Comparison of ENCODE assay signal across 1 cellular context in genomic region chr17:18040287-18040858, GRCh38.
TF ChIP-seq lines count a peak whose summit lies in the region.

No MANE protein-coding gene starts in this region.

TF ChIP-seq in IMR-90, 13 proteins besides CTCF, POLR2A, EP300 and RAD21:
- TF ChIP-seq CHD1 (IDR thresholded peaks at IDR 0.05; ENCODE audit: low read depth, low read length) (no peak), USF2 (IDR thresholded peaks at IDR 0.05; ENCODE audit: low read depth, low read length) (no peak), CEBPB (IDR thresholded peaks at IDR 0.05; ENCODE audit: low read depth, low read length) (no peak), FOS (IDR thresholded peaks at IDR 0.05; ENCODE audit: low read depth, low read length) (no peak), BHLHE40 (IDR thresholded peaks at IDR 0.05; ENCODE audit: low read depth, low read length) (no peak), RCOR1 (IDR thresholded peaks at IDR 0.05; ENCODE audit: insufficient replicate concordance, low read length) (no peak), MXI1 (IDR thresholded peaks at IDR 0.05; ENCODE audit: borderline replicate concordance, low read depth, low read length) (no peak)
